In the genomic region with DNA sequence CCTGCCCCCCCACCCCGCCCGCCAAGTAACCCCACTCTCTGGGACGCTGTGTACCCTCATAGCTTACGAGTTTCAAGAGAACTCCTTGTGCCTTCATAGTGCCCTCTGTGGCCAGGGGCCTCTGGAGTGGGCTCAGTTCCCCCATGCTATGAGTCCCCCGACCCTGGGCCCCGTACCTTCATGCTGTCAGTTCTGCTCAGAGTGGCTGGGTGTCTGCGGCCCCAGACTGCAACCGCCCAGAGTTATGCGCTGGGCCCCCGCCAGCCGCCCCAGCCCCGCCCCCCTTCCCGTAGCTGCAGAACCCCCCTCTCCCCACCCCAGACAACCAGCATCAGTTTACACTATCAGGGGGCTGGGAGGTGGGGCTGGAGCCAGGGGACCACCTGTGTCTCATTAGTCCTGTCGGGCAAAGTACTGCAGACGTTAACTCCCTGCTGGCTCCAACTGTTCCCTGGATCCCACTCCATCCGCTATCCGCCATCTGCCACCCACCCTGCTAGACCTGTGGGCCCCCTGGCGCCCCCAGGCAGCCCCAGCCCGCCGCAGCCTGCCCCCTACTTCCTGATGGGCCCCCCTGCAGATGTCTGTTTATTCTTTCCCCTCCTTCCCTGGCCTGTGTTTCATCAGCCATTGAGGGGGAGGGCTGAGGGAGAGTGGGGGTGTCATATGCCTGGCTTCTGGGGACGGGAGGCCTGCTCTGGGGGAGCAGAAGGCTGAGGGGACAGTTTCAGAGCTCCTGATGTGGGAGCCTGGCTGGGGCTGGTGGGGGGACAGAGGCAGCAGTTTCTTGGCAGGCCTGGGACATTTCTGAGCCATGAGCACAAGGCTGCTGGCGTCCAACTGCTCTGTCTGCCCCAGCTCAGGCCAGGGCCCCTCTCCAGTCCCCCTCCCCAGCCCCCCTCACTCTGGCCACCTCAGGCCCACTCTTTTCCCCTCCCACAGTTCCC, we compare ENCODE assay signal across 8 cellular contexts. TPM values are rescaled to one million over a fixed set of nuclear protein-coding genes. Genes with fewer than 3 reads are reported as not detected.
DNase-seq lines count a peak whose midpoint lies in the region; ATAC-seq, FAIRE-seq and TF ChIP-seq lines count a peak whose summit lies in the region.

A gene with protein sequence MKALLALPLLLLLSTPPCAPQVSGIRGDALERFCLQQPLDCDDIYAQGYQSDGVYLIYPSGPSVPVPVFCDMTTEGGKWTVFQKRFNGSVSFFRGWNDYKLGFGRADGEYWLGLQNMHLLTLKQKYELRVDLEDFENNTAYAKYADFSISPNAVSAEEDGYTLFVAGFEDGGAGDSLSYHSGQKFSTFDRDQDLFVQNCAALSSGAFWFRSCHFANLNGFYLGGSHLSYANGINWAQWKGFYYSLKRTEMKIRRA (minus strand): TSS at position 217 of the 947 bp plus-strand sequence. CDS start 35 bp downstream, at position 182.

- CTCF ChIA-PET in A549 (lab: Yijun Ruan, JAX) (interaction anchor here (0.9 to 6.0 kb wide), 4 partner anchors 18 to 126 kb away, joined by 3 to 44 read pairs (median 20); partner anchors contain the start of gene B9D1), mammary epithelial cell (lab: Charles Lee; ENCODE audit: low non-redundant PET) (no interaction called here)

- ATAC-seq in A549: peak in 1 of 2 experiments; percentile 17; a peak in 3 of 6 replicates
- no peak for ATAC-seq in GM21717 (IDR thresholded peaks at IDR 0.05; ENCODE audit: unreplicated experiment)
- no peak for ATAC-seq in HG02970 (IDR thresholded peaks at IDR 0.05; ENCODE audit: low FRiP score, unreplicated experiment)

- H3K9me3 ChIP-seq in A549: no peaks in the 10 kb centered on the region
- H3K9me3 ChIP-seq in mammary epithelial cell (replicated peaks; ENCODE audit: insufficient read depth, low read length): no peaks in the 10 kb centered on the region
- no peaks in the 10 kb centered on the region for H3K9me3 ChIP-seq in tibial nerve

- in situ Hi-C loops in mammary epithelial cell (cut with MboI; ENCODE audit: low sequenced_read_pairs in 2 of 2): no loop called here

- TF ChIP-seq EP300 in A549 (IDR thresholded peaks at IDR 0.05) (no peak), tibial nerve (IDR thresholded peaks at IDR 0.05) (peak in 1 of 2 donors; percentile 69)

- no peak for TF ChIP-seq CTCF in A549 (IDR thresholded peaks at IDR 0.05)
- no peak for TF ChIP-seq CTCF in mammary epithelial cell (conservative IDR thresholded peaks at IDR 0.05 in 1 of 2, IDR thresholded peaks at IDR 0.05 in 1 of 2; ENCODE audit: extremely low read depth in 1 of 2, insufficient read depth in 1 of 2, low read depth in 1 of 2, low read length in 2 of 2)
- no peak for TF ChIP-seq CTCF in lower leg skin (IDR thresholded peaks at IDR 0.05)
- TF ChIP-seq CTCF in tibial nerve (IDR thresholded peaks at IDR 0.05): no peak

- H3K4me3 ChIP-seq in A549 (no peak within 1 kb of the TSS), mammary epithelial cell (replicated peaks in 1 of 3; ENCODE audit: insufficient read depth in 1 of 3, low read depth in 2 of 3, low read length in 3 of 3) (no peak within 1 kb of the TSS), lower leg skin (ENCODE audit: low read depth, poor library complexity, severe bottlenecking) (no peak within 1 kb of the TSS), tibial nerve (peak within 1 kb of the TSS in 3 of 4 donors; percentile 8 to 32 (median 15))

- H3K36me3 ChIP-seq in mammary epithelial cell (ENCODE audit: insufficient read depth, low read length) (peaks cover 10% of the 10 kb centered on the region), tibial nerve (peaks cover 0 to 24% (median 8%) of the 10 kb centered on the region in 3 donors)

- BruUV-seq in mammary epithelial cell (replicated peaks; lab: Mats Ljungman, UMichigan): no TSS peak

- peak within 1 kb of the TSS; percentile 33 for H3K4me2 ChIP-seq in A549
- H3K4me2 ChIP-seq in mammary epithelial cell (ENCODE audit: insufficient read depth, low read depth, low read length): peak within 1 kb of the TSS; percentile 51

- H3K27me3 ChIP-seq in mammary epithelial cell (ENCODE audit: insufficient read depth, low read length): no peaks in the 10 kb centered on the region
- no peaks in the 10 kb centered on the region for H3K27me3 ChIP-seq in tibial nerve

- H2AFZ ChIP-seq in mammary epithelial cell (ENCODE audit: low read depth, low read length): no peak within 1 kb of the TSS

- H3K27ac ChIP-seq in A549: peak within 1 kb of the TSS; percentile 56 to 80
- no peak within 1 kb of the TSS for H3K27ac ChIP-seq in mammary epithelial cell (ENCODE audit: insufficient read depth, low read depth, low read length)
- H3K27ac ChIP-seq in tibial nerve: peak within 1 kb of the TSS; percentile 83 to 97 (median 96)

- WGBS in A549 (ENCODE audit: missing lambda C conversion rate): 89% methylated on average over 11 of the region's 22 CpGs
- WGBS in mammary epithelial cell (ENCODE audit: low coverage, missing lambda C conversion rate): 34% methylated on average over 5 of the region's 22 CpGs
- 29 to 39% methylated on average over 20 to 22 of the region's 22 CpGs for WGBS in lower leg skin, 2 donors
- 0 to 7% methylated on average over 8 to 19 of the region's 22 CpGs for WGBS in tibial nerve, 2 donors

- intact Hi-C loops in mammary epithelial cell (cut with micrococcal nuclease): no loop called here
- intact Hi-C loops in lower leg skin (cut with DNase I; ENCODE audit: low total_unique reads): no loop called here

- POLR2A ChIA-PET in A549 (lab: Yijun Ruan, JAX): interaction anchor here (0.5 to 5.3 kb wide), 3 partner anchors 9 to 33 kb away, joined by 3 to 45 read pairs (median 4); partner anchors contain the start of gene MAPK7

- dilution Hi-C loops in mammary epithelial cell (cut with HindIII; ENCODE audit: low sequenced_read_pairs): no loop called here

- H3K79me2 ChIP-seq in mammary epithelial cell (ENCODE audit: insufficient read depth, low read length): no peaks in the 10 kb centered on the region

- H3K4me1 ChIP-seq in A549 (peaks cover 33% of the 10 kb centered on the region), mammary epithelial cell (ENCODE audit: insufficient read depth, low read length) (peaks cover 25% of the 10 kb centered on the region), tibial nerve (peaks cover 3 to 83% (median 60%) of the 10 kb centered on the region in 4 donors)

- no peak for TF ChIP-seq RAD21 in A549 (conservative IDR thresholded peaks at IDR 0.05 in 1 of 2, IDR thresholded peaks at IDR 0.05 in 1 of 2)

- no peaks in the 10 kb centered on the region for H4K20me1 ChIP-seq in mammary epithelial cell (ENCODE audit: insufficient read depth, low read length)

- FAIRE-seq in A549 (lab: Jason Lieb, UNC): no peak

- no peak within 1 kb of the TSS for H3K9ac ChIP-seq in mammary epithelial cell (ENCODE audit: insufficient read depth, low read length)

- DNase-seq in A549 (ENCODE audit: low read depth in 1 of 2, low spot score in 1 of 2) (no peak), NCI-H1092 (lab: John Stamatoyannopoulos, UW) (peak; percentile 58), mammary epithelial cell (no peak), lower leg skin (ENCODE audit: low spot score in 2 of 2) (peak in 1 of 2 donors; percentile 93), tibial nerve (ENCODE audit: low spot score in 2 of 2) (peak; percentile 56 to 65)
- no peak for DNase-seq in stimulated activated CD4-positive, alpha-beta T cell treated with anti-CD3 and anti-CD28 coated beads, Interleukin-1b, Interleukin-23, amount 100 ng/mL, for 48 hours

- TF ChIP-seq POLR2A in A549 (IDR thresholded peaks at IDR 0.05; ENCODE audit: low read length) (no peak), lower leg skin (IDR thresholded peaks at IDR 0.05) (no peak), tibial nerve (IDR thresholded peaks at IDR 0.05) (no peak)

TF ChIP-seq in A549, 52 proteins besides CTCF, POLR2A, EP300 and RAD21:
- TF ChIP-seq EHF (CRISPR knock-in tag; IDR thresholded peaks at IDR 0.05) (no peak), HOXB13 (CRISPR knock-in tag; IDR thresholded peaks at IDR 0.05; ENCODE audit: low read depth) (no peak), ZSCAN20 (CRISPR knock-in tag; IDR thresholded peaks at IDR 0.05) (no peak), HOXB5 (CRISPR knock-in tag; IDR thresholded peaks at IDR 0.05) (no peak), MYC (IDR thresholded peaks at IDR 0.05; ENCODE audit: borderline replicate concordance, low read length) (no peak), CBX2 (IDR thresholded peaks at IDR 0.05; ENCODE audit: borderline replicate concordance, low read depth) (no peak), JUN (IDR thresholded peaks at IDR 0.05) (no peak)
TF ChIP-seq in A549: peak in this region for 0.

RNA-seq across cellular contexts. Expression of the gene that starts here (rescaled TPM):
- polyA plus RNA-seq in A549 (2011; rRNA removed) (not detected in 2 replicates), A549 (2017; fragmentation: RNase III; extraction: RNeasy Plus Mini Kit Qiagen cat#74134 plus additional on column Dnase treatment) (0.04 to 0.13 TPM (median 0.13 TPM) in 3 replicates), mammary epithelial cell (not detected)
- 0.08 TPM in 1 of 2 replicates, not detected in the other for polyA plus RNA-seq in A549 (2012; cell fraction: cytosol; rRNA removed)
- 0.04 and 0.09 TPM in 2 replicates for polyA plus RNA-seq in A549 (2012; cell fraction: nucleus; rRNA removed)
- polyA minus RNA-seq in A549 (2011; rRNA and poly(A)+ RNA removed): not detected in 2 replicates
- total RNA-seq in mammary epithelial cell (under 1 TPM in 1 of 2 donors, not detected in 1; 0.33 TPM), lower leg skin (10 to 100 TPM; 11.1 to 65.7 (median 30.6) TPM), tibial nerve (100 to 1,000 TPM in 1 of 4 donors, 10 to 100 TPM in 3; 30.6 to 131 (median 53.4) TPM)
- not detected for polyA minus RNA-seq in mammary epithelial cell

Comparison
In these comparisons a context has a peak if more than half of its experiments do, and no peak if none do; other contexts are left out.
1. RNA of the gene that starts here (total RNA-seq): 30.6 to 131 TPM in tibial nerve and 11.1 to 65.7 TPM in lower leg skin; 0.33 TPM in mammary epithelial cell; every median in the first group is over 4 times any median in the second.
2. DNase-seq: peak in NCI-H1092 (single experiment) and tibial nerve (2 of 2); none in A549 (0 of 2), mammary epithelial cell (single experiment) and stimulated activated CD4-positive, alpha-beta T cell treated with anti-CD3 and anti-CD28 coated beads, Interleukin-1b, Interleukin-23, amount 100 ng/mL, for 48 hours (single experiment).
3. H3K4me3 ChIP-seq: peak in tibial nerve (3 of 4); none in A549 (single experiment), mammary epithelial cell (0 of 3) and lower leg skin (single experiment).